8 cellular contexts compared by ENCODE assay signal in the genomic region with DNA sequence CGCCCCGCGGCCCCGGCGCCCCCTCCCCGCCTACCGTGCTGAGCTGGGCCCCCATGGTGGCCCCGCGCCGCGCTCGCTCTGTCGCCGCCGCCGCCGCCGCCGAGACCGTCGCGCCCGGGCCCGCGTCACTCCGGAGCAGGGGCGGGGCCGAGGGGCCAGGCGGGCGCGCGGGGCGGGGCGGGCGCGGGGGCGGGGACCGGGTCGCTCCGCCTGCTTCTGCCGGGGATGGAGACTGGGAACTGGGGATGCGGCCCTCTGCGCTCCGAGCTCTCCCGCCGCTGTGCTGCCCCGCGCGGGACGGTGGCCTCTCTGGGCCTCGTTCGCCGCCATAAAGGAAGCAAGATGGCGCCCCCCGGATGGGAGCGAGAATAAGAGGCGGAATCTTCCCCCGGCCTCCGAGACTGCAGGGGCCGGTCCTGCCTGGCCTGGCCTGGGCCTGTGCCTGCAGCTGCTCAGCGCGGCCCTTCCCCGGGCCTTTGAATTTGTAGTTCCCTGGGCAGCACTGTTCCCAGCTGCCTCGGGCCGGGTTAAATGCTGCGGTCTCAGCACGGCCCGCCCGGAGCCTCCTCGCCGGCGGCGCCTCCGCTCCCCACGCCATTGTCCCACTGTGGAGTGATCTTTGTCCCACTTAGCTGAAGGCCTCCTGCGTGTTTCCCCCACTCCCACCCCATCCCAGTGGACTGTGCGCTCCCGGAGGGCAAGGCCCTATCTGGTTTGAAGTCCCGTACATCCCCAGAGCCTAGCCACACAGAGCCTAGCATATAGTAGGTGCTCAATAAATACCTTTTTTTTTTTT. TPM values are rescaled to one million over a fixed set of nuclear protein-coding genes. Genes with fewer than 3 reads are reported as not detected.
DNase-seq lines count a peak whose midpoint lies in the region; ATAC-seq, FAIRE-seq and TF ChIP-seq lines count a peak whose summit lies in the region.

A gene (minus strand): TSS at position 132 of the 796 bp plus-strand sequence. CDS start 77 bp downstream, at position 55.

- peaks cover 41% of the 10 kb centered on the region for H4K20me1 ChIP-seq in smooth muscle cell (ENCODE audit: low read depth)

- ATAC-seq in GM18498 (IDR thresholded peaks at IDR 0.05; ENCODE audit: unreplicated experiment) (peak; percentile 77), HG02884 (IDR thresholded peaks at IDR 0.05; ENCODE audit: unreplicated experiment) (peak; percentile 54), WTC11 (peak; percentile 94)

- H3K4me1 ChIP-seq in smooth muscle cell (ENCODE audit: low read depth), result peaks cover 12% of the 10 kb centered on the region

- H3K27me3 ChIP-seq in bronchial epithelial cell (ENCODE audit: control insufficient read depth, insufficient read depth, low read length), result no peaks in the 10 kb centered on the region
- H3K27me3 ChIP-seq in smooth muscle cell (ENCODE audit: low read depth), result no peaks in the 10 kb centered on the region

- H3K4me2 ChIP-seq in smooth muscle cell, result peak within 1 kb of the TSS; percentile 96

- H3K4me3 ChIP-seq in bronchial epithelial cell (ENCODE audit: low read depth, low read length), result peak within 1 kb of the TSS; percentile 53
- peak within 1 kb of the TSS; percentile 95 for H3K4me3 ChIP-seq in smooth muscle cell

- H3K36me3 Mint-ChIP-seq in WTC11 (no peaks in the 10 kb centered on the region), immature natural killer cell (no peaks in the 10 kb centered on the region)

- TF ChIP-seq CTCF in WTC11 (IDR thresholded peaks at IDR 0.05), result no peak
- TF ChIP-seq CTCF in bronchial epithelial cell (IDR thresholded peaks at IDR 0.05; ENCODE audit: insufficient read depth, low read length, severe bottlenecking), result no peak
- TF ChIP-seq CTCF in smooth muscle cell (IDR thresholded peaks at IDR 0.05; ENCODE audit: borderline replicate concordance, insufficient read depth, poor library complexity, severe bottlenecking), result no peak

- peak within 1 kb of the TSS; percentile 79 for H3K27ac ChIP-seq in smooth muscle cell (ENCODE audit: low read depth)

- H3K27ac Mint-ChIP-seq in WTC11, result peak within 1 kb of the TSS; percentile 93
- H3K27ac Mint-ChIP-seq in immature natural killer cell, result peak within 1 kb of the TSS; percentile 94 to 100 (median 99)

- 24% methylated on average over 33 of the region's 79 CpGs for WGBS in smooth muscle cell (ENCODE audit: low lambda C conversion rate)

- H3K27me3 Mint-ChIP-seq in WTC11 (ENCODE audit: low read depth) (no peaks in the 10 kb centered on the region; the same call in 1 of the 2 replicates), immature natural killer cell (ENCODE audit: low read depth in 3 of 3) (peaks cover 5 to 20% (median 9%) of the 10 kb centered on the region in 3 donors)

- POLR2A ChIA-PET in WTC11 (lab: Charles Lee), result interaction anchor here (0.7 kb wide), 1 partner anchor 38 kb away, joined by 3 read pairs; no protein-coding TSS in a partner anchor

- H3K9ac ChIP-seq in smooth muscle cell (ENCODE audit: low read depth), result peak within 1 kb of the TSS; percentile 93

- H3K79me2 ChIP-seq in smooth muscle cell (ENCODE audit: low read depth), result peaks cover 51% of the 10 kb centered on the region

- H3K36me3 ChIP-seq in bronchial epithelial cell (ENCODE audit: control insufficient read depth, insufficient read depth, low read length) (no peaks in the 10 kb centered on the region), smooth muscle cell (ENCODE audit: low read depth) (no peaks in the 10 kb centered on the region)

- H3K4me1 Mint-ChIP-seq in WTC11 (peaks cover 19% of the 10 kb centered on the region), immature natural killer cell (peaks cover 33 to 37% of the 10 kb centered on the region in 2 donors)

- FAIRE-seq in bronchial epithelial cell (lab: Jason Lieb, UNC), result no peak

- H3K4me3 Mint-ChIP-seq in WTC11, result peak within 1 kb of the TSS; percentile 94
- H3K4me3 Mint-ChIP-seq in immature natural killer cell, result peak within 1 kb of the TSS; percentile 92 to 100 (median 99)

- no peaks in the 10 kb centered on the region for H3K9me3 Mint-ChIP-seq in WTC11
- no peaks in the 10 kb centered on the region for H3K9me3 Mint-ChIP-seq in immature natural killer cell

- no peaks in the 10 kb centered on the region for H3K9me3 ChIP-seq in smooth muscle cell (replicated peaks; ENCODE audit: low read depth)

- DNase-seq in NCI-H2171 treated with DMSO at 0.1 percent for 48 hours (lab: John Stamatoyannopoulos, UW) (peak; percentile 92), WTC11 (ENCODE audit: low spot score) (peak; percentile 87), bronchial epithelial cell (ENCODE audit: low read depth) (peak; percentile 37), immature natural killer cell (peak; percentile 72 to 77 (median 76)), smooth muscle cell (lab: John Stamatoyannopoulos, UW; ENCODE audit: unreplicated experiment) (peak; percentile 57), NCI-H2107 treated with DMSO at 0.1 percent for 48 hours (lab: John Stamatoyannopoulos, UW; ENCODE audit: unreplicated experiment) (no peak)

- CTCF ChIA-PET in WTC11 (lab: Charles Lee), result interaction anchor here (0.6 to 1.7 kb wide), 15 partner anchors 10 to 1087 kb away, joined by 3 to 7 read pairs (median 3); a partner anchor contains a TSS

- H2AFZ ChIP-seq in smooth muscle cell (ENCODE audit: low read depth), result peak within 1 kb of the TSS; percentile 96

- H3F3A ChIP-seq in smooth muscle cell (ENCODE audit: low read depth), result no peaks in the 10 kb centered on the region

TF ChIP-seq in WTC11, 78 proteins besides CTCF, POLR2A, EP300 and RAD21:
- TF ChIP-seq, protein P1, sequence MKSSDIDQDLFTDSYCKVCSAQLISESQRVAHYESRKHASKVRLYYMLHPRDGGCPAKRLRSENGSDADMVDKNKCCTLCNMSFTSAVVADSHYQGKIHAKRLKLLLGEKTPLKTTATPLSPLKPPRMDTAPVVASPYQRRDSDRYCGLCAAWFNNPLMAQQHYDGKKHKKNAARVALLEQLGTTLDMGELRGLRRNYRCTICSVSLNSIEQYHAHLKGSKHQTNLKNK (CRISPR knock-in tag; IDR thresholded peaks at IDR 0.05), result no peak
- TF ChIP-seq ETV6 (CRISPR knock-in tag; IDR thresholded peaks at IDR 0.05) (no peak), CREM (CRISPR knock-in tag; IDR thresholded peaks at IDR 0.05) (0 out of 2 replicates have a peak, but pooled peaks have one; percentile 41), GTF2I (CRISPR knock-in tag; conservative IDR thresholded peaks at IDR 0.05) (peak; percentile 90), NR2C2 (CRISPR knock-in tag; IDR thresholded peaks at IDR 0.05) (no peak), ZNF232 (CRISPR knock-in tag; IDR thresholded peaks at IDR 0.05) (0 out of 2 replicates have a peak, but pooled peaks have one; percentile 14), SP1 (CRISPR knock-in tag; conservative IDR thresholded peaks at IDR 0.05) (peak; percentile 56), NFYB (CRISPR knock-in tag; conservative IDR thresholded peaks at IDR 0.05; ENCODE audit: low read depth) (no peak)
- TF ChIP-seq, protein P2, sequence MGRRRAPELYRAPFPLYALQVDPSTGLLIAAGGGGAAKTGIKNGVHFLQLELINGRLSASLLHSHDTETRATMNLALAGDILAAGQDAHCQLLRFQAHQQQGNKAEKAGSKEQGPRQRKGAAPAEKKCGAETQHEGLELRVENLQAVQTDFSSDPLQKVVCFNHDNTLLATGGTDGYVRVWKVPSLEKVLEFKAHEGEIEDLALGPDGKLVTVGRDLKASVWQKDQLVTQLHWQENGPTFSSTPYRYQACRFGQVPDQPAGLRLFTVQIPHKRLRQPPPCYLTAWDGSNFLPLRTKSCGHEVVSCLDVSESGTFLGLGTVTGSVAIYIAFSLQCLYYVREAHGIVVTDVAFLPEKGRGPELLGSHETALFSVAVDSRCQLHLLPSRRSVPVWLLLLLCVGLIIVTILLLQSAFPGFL (CRISPR knock-in tag; IDR thresholded peaks at IDR 0.05; ENCODE audit: borderline replicate concordance), result no peak
- TF ChIP-seq, protein P3, sequence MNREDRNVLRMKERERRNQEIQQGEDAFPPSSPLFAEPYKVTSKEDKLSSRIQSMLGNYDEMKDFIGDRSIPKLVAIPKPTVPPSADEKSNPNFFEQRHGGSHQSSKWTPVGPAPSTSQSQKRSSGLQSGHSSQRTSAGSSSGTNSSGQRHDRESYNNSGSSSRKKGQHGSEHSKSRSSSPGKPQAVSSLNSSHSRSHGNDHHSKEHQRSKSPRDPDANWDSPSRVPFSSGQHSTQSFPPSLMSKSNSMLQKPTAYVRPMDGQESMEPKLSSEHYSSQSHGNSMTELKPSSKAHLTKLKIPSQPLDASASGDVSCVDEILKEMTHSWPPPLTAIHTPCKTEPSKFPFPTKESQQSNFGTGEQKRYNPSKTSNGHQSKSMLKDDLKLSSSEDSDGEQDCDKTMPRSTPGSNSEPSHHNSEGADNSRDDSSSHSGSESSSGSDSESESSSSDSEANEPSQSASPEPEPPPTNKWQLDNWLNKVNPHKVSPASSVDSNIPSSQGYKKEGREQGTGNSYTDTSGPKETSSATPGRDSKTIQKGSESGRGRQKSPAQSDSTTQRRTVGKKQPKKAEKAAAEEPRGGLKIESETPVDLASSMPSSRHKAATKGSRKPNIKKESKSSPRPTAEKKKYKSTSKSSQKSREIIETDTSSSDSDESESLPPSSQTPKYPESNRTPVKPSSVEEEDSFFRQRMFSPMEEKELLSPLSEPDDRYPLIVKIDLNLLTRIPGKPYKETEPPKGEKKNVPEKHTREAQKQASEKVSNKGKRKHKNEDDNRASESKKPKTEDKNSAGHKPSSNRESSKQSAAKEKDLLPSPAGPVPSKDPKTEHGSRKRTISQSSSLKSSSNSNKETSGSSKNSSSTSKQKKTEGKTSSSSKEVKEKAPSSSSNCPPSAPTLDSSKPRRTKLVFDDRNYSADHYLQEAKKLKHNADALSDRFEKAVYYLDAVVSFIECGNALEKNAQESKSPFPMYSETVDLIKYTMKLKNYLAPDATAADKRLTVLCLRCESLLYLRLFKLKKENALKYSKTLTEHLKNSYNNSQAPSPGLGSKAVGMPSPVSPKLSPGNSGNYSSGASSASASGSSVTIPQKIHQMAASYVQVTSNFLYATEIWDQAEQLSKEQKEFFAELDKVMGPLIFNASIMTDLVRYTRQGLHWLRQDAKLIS (CRISPR knock-in tag; IDR thresholded peaks at IDR 0.05; ENCODE audit: borderline replicate concordance), result no peak

RNA-seq across cellular contexts. Expression of the gene that starts here (rescaled TPM):
- total RNA-seq in WTC11 (2021) (85.4 to 98.7 TPM (median 93.9 TPM) in 3 replicates), bronchial epithelial cell (9.0 and 16.4 TPM in 2 replicates), smooth muscle cell (76.8 and 78.2 TPM in 2 replicates)
- polyA plus RNA-seq in immature natural killer cell (100 to 1,000 TPM in 1 of 3 donors, 10 to 100 TPM in 2; 52.2 to 117 (median 77.7) TPM), smooth muscle cell (321 and 365 TPM in 2 replicates)
